In genomic region chr18:62457830-62458229, GRCh38 we compare ENCODE assay signal across 17 cellular contexts.
DNase-seq lines count a peak whose midpoint lies in the region; ATAC-seq, FAIRE-seq and TF ChIP-seq lines count a peak whose summit lies in the region.
"Had no signal": no experiment of that assay in that cellular context is flagged by ENCODE, and none has a peak within 500 bp of the region (broad histone marks: within the 10 kb centered on the region; RNA-seq: fewer than 3 reads in every experiment).

No MANE protein-coding gene starts in this region.

- H2AK5ac ChIP-seq in mesendoderm (ENCODE audit: low read length): no peak overlapping the region

- H3K4ac ChIP-seq in mesendoderm (ENCODE audit: low read depth, low read length): no peak overlapping the region

- H3K4me1 ChIP-seq in A549 (peaks cover 31% of the 10 kb centered on the region), HCT116 (ENCODE audit: control insufficient read depth in 1 of 2, insufficient read depth in 2 of 2, low read length in 2 of 2) (peaks cover 8 to 22% of the 10 kb centered on the region in 2 experiments), mesendoderm (ENCODE audit: control insufficient read depth, low read depth, low read length) (no peaks in the 10 kb centered on the region), prostate gland (replicated peaks) (no peaks in the 10 kb centered on the region)
- no peaks in the 10 kb centered on the region for H3K4me1 ChIP-seq in CD8-positive, alpha-beta T cell (ENCODE audit: insufficient read depth, low read length)

- H3K27ac ChIP-seq in A549: peak overlapping the region in 1 of 2 experiments; percentile 55; a peak in 2 of 6 replicates
- H3K27ac ChIP-seq in HCT116 (ENCODE audit: low read depth, low read length): no peak overlapping the region
- no peak overlapping the region for H3K27ac ChIP-seq in mesendoderm (ENCODE audit: low read depth, low read length)
- H3K27ac ChIP-seq in CD8-positive, alpha-beta T cell (ENCODE audit: low read depth, low read length): no peak overlapping the region
- no peak overlapping the region for H3K27ac ChIP-seq in prostate gland
- H3K27ac ChIP-seq: KMS-11, RWPE1 had no signal

- no peaks in the 10 kb centered on the region for H3K9me2 ChIP-seq in HCT116 (ENCODE audit: insufficient read depth)

- TF ChIP-seq POLR2A in A549 (IDR thresholded peaks at IDR 0.05; ENCODE audit: low read length) (no peak), HCT116 (IDR thresholded peaks at IDR 0.05; ENCODE audit: borderline replicate concordance, extremely low read depth, insufficient read depth, insufficient read length) (no peak), prostate gland (IDR thresholded peaks at IDR 0.05) (no peak)

- H3K79me2 ChIP-seq in HCT116 (ENCODE audit: insufficient read depth, low read length): no peaks in the 10 kb centered on the region
- no peaks in the 10 kb centered on the region for H3K79me2 ChIP-seq in mesendoderm (ENCODE audit: control insufficient read depth, insufficient read depth, low read length)

- H2BK120ac ChIP-seq in mesendoderm (ENCODE audit: low read depth, low read length): no peak overlapping the region

- intact Hi-C loops in HCT116 (cut with micrococcal nuclease) (loop anchor here (2.0 kb wide), 1 partner anchor 59 kb away; no protein-coding TSS in a partner anchor), prostate gland (cut with DNase I) (no loop called here)
- intact Hi-C loops in CD8-positive, alpha-beta T cell (cut with DNase I, micrococcal nuclease): no loop called here

- H3K27ac Mint-ChIP-seq in CD8-positive, alpha-beta T cell: no peak overlapping the region

- RAD21 ChIA-PET in HCT116 (lab: Charles Lee; ENCODE audit: low non-redundant PET in 1 of 2, low total read pairs in 2 of 2, uncharacterized antibody in 2 of 2, unreplicated experiment in 2 of 2): no interaction called here

- no peak overlapping the region for H3K4me3 ChIP-seq in A549
- H3K4me3 ChIP-seq in HCT116 (replicated peaks in 1 of 2; ENCODE audit: low read depth in 1 of 2, low read length in 2 of 2): no peak overlapping the region
- H3K4me3 ChIP-seq in mesendoderm (ENCODE audit: low read length): no peak overlapping the region
- no peak overlapping the region for H3K4me3 ChIP-seq in CD8-positive, alpha-beta T cell (ENCODE audit: low read depth, low read length)
- no peak overlapping the region for H3K4me3 ChIP-seq in prostate gland

- no peaks in the 10 kb centered on the region for H3K36me3 Mint-ChIP-seq in CD8-positive, alpha-beta T cell

- H3K27me3 ChIP-seq in HCT116 (ENCODE audit: insufficient read depth, low read length) (no peaks in the 10 kb centered on the region), mesendoderm (ENCODE audit: insufficient read depth, low read length, poor library complexity) (no peaks in the 10 kb centered on the region), prostate gland (replicated peaks; ENCODE audit: insufficient read depth) (no peaks in the 10 kb centered on the region)
- H3K27me3 ChIP-seq in CD8-positive, alpha-beta T cell (ENCODE audit: insufficient read depth, low read length): no peaks in the 10 kb centered on the region

- POLR2A ChIA-PET in A549 (lab: Yijun Ruan, JAX): no interaction called here
- POLR2A ChIA-PET in HCT116 (lab: Charles Lee): no interaction called here
- POLR2A ChIA-PET in CD8-positive, alpha-beta T cell (lab: Charles Lee): interaction anchor here (1.0 kb wide), 1 partner anchor 13 kb away, joined by 3 read pairs; no protein-coding TSS in a partner anchor

- no peak for TF ChIP-seq EP300 in A549 (IDR thresholded peaks at IDR 0.05)

- no peak overlapping the region for H2BK5ac ChIP-seq in mesendoderm (ENCODE audit: low read length)

- H4K8ac ChIP-seq in mesendoderm (ENCODE audit: low read depth, low read length): no peak overlapping the region

- H3K56ac ChIP-seq in mesendoderm (ENCODE audit: low read length): no peak overlapping the region

- H3K9ac ChIP-seq in HCT116 (ENCODE audit: low read length) (no peak overlapping the region), mesendoderm (ENCODE audit: low read length) (no peak overlapping the region)
- H3K9ac ChIP-seq: KMS-11 had no signal

- H3K36me3 ChIP-seq in HCT116 (ENCODE audit: control insufficient read depth in 1 of 2, insufficient read depth in 2 of 2, low read length in 2 of 2): no peaks in the 10 kb centered on the region
- no peaks in the 10 kb centered on the region for H3K36me3 ChIP-seq in mesendoderm (ENCODE audit: control insufficient read depth, insufficient read depth, low read length)
- H3K36me3 ChIP-seq in CD8-positive, alpha-beta T cell (ENCODE audit: insufficient read depth, low read length): no peaks in the 10 kb centered on the region
- H3K36me3 ChIP-seq in prostate gland: no peaks in the 10 kb centered on the region

- ATAC-seq in A549: peak; percentile 54 to 79; a peak in 3 of 6 replicates
- ATAC-seq in HCT116: peak; percentile 89
- no peak for ATAC-seq in CD8-positive, alpha-beta T cell

- BruUV-seq in HCT116 (replicated peaks; lab: Mats Ljungman, UMichigan): no TSS peak

- 51% methylated on average over 3 of the region's 3 CpGs for WGBS in A549 (ENCODE audit: missing lambda C conversion rate)
- no CpG with 5 or more reads among the region's 3 CpGs for WGBS in mesendoderm (ENCODE audit: extremely low coverage, insufficient coverage, low lambda C conversion rate)
- 57% methylated on average over 3 of the region's 3 CpGs for WGBS in prostate gland

- FAIRE-seq in A549 (lab: Jason Lieb, UNC): no peak
- FAIRE-seq: GM12891, GM18507 had no signal

- no peaks in the 10 kb centered on the region for H3K79me1 ChIP-seq in mesendoderm (ENCODE audit: low read length)

- no peak overlapping the region for H3K23ac ChIP-seq in mesendoderm (ENCODE audit: low read length)

- H3K18ac ChIP-seq in mesendoderm (ENCODE audit: low read length): no peak overlapping the region

- peak overlapping the region; percentile 46 for H2AFZ ChIP-seq in HCT116 (ENCODE audit: low read depth, low read length, poor library complexity, severe bottlenecking)

- no peak for TF ChIP-seq RAD21 in A549 (conservative IDR thresholded peaks at IDR 0.05 in 1 of 2, IDR thresholded peaks at IDR 0.05 in 1 of 2)
- no peak for TF ChIP-seq RAD21 in HCT116 (IDR thresholded peaks at IDR 0.05; ENCODE audit: low read depth)

- H3K4me2 ChIP-seq in A549 (no peak overlapping the region), HCT116 (ENCODE audit: low read length) (peak overlapping the region; percentile 8; the same call in 1 of the 2 replicates), mesendoderm (ENCODE audit: low read length) (no peak overlapping the region)
- H3K4me2 ChIP-seq: KMS-11 had no signal

- no peak overlapping the region for H4K5ac ChIP-seq in mesendoderm (ENCODE audit: low read length)

- no peak for TF ChIP-seq CTCF in A549 (IDR thresholded peaks at IDR 0.05)
- peak in 2 of 3 experiments; percentile 44 to 45; a peak in 4 of 6 replicates for TF ChIP-seq CTCF in HCT116 (IDR thresholded peaks at IDR 0.05 in 2 of 3, conservative IDR thresholded peaks at IDR 0.05 in 1 of 3; ENCODE audit: borderline replicate concordance in 1 of 3, insufficient read depth in 1 of 3, low read depth in 2 of 3, low read length in 2 of 3)
- no peak for TF ChIP-seq CTCF in CD8-positive, alpha-beta T cell (IDR thresholded peaks at IDR 0.05)
- TF ChIP-seq CTCF in prostate gland (IDR thresholded peaks at IDR 0.05): no peak

- H3K9me3 Mint-ChIP-seq in CD8-positive, alpha-beta T cell: no peaks in the 10 kb centered on the region

- H3K9me3 ChIP-seq in A549 (no peaks in the 10 kb centered on the region), HCT116 (ENCODE audit: control insufficient read depth in 1 of 2, insufficient read depth in 1 of 2, low read depth in 1 of 2, low read length in 2 of 2) (no peaks in the 10 kb centered on the region), prostate gland (no peaks in the 10 kb centered on the region)
- H3K9me3 ChIP-seq in CD8-positive, alpha-beta T cell (ENCODE audit: low read length): no peaks in the 10 kb centered on the region

- CTCF ChIA-PET in A549 (lab: Yijun Ruan, JAX) (no interaction called here), HCT116 (lab: Charles Lee) (interaction anchor here (0.6 to 1.4 kb wide), 4 partner anchors 9 to 32 kb away, joined by 3 to 5 read pairs (median 4); no protein-coding TSS in a partner anchor)
- CTCF ChIA-PET in CD8-positive, alpha-beta T cell (lab: Charles Lee): interaction anchor here (0.6 to 1.2 kb wide), 2 partner anchors 94 to 126 kb away, joined by 3 read pairs; no protein-coding TSS in a partner anchor

- H3K4me3 Mint-ChIP-seq in CD8-positive, alpha-beta T cell: no peak overlapping the region

- H4K20me1 ChIP-seq in HCT116 (ENCODE audit: insufficient read depth): no peaks in the 10 kb centered on the region

- peaks cover 16% of the 10 kb centered on the region for H3K27me3 Mint-ChIP-seq in CD8-positive, alpha-beta T cell (ENCODE audit: low read depth)

- DNase-seq in A549 (ENCODE audit: low read depth in 1 of 2, low spot score in 1 of 2) (no peak), HCT116 (ENCODE audit: low read depth, low spot score) (no peak), dermis blood vessel endothelial cell (peak; percentile 28), mesendoderm (peak; percentile 45), SK-N-DZ (ENCODE audit: low spot score) (no peak), prostate gland (ENCODE audit: low spot score) (no peak)
- DNase-seq in CD8-positive, alpha-beta T cell: no peak
- DNase-seq: C1 segment of cervical spinal cord, DMS 273 treated with DMSO at 0.1 percent for 48 hours, GF-D8, NCI-H1092, NCI-H1694, NCI-H526 treated with DMSO at 0.1 percent for 48 hours had no signal

- H3K4me1 Mint-ChIP-seq in CD8-positive, alpha-beta T cell (ENCODE audit: low read depth): no peaks in the 10 kb centered on the region

- H2BK15ac ChIP-seq in mesendoderm (replicated peaks; ENCODE audit: low read depth): no peak overlapping the region

TF ChIP-seq in A549, 52 proteins besides CTCF, POLR2A, EP300 and RAD21:
- no peak for TF ChIP-seq E2F6 (IDR thresholded peaks at IDR 0.05; ENCODE audit: borderline replicate concordance, low read depth)

TF ChIP-seq in HCT116, 20 proteins besides CTCF, POLR2A, EP300 and RAD21 (continues in another document):
- TF ChIP-seq, protein P1, sequence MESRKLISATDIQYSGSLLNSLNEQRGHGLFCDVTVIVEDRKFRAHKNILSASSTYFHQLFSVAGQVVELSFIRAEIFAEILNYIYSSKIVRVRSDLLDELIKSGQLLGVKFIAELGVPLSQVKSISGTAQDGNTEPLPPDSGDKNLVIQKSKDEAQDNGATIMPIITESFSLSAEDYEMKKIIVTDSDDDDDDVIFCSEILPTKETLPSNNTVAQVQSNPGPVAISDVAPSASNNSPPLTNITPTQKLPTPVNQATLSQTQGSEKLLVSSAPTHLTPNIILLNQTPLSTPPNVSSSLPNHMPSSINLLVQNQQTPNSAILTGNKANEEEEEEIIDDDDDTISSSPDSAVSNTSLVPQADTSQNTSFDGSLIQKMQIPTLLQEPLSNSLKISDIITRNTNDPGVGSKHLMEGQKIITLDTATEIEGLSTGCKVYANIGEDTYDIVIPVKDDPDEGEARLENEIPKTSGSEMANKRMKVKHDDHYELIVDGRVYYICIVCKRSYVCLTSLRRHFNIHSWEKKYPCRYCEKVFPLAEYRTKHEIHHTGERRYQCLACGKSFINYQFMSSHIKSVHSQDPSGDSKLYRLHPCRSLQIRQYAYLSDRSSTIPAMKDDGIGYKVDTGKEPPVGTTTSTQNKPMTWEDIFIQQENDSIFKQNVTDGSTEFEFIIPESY (IDR thresholded peaks at IDR 0.05; ENCODE audit: extremely low read depth, insufficient replicate concordance, low read length): no peak

Comparison
In these comparisons a context has a peak if more than half of its experiments do, and no peak if none do; other contexts are left out.
1. DNase-seq: peak in dermis blood vessel endothelial cell (single experiment) and mesendoderm (single experiment); none in A549 (0 of 2), HCT116 (single experiment), SK-N-DZ (single experiment), CD8-positive, alpha-beta T cell (0 of 7) and prostate gland (single experiment).
2. CTCF ChIP-seq: peak in HCT116 (2 of 3); none in A549 (single experiment), CD8-positive, alpha-beta T cell (single experiment) and prostate gland (0 of 4).
3. Of the 6 proteins assayed by ChIP-seq in both A549 and HCT116: peak only in A549: none; only in HCT116: CTCF; in both: none; in neither: 5.